Comparison of ENCODE assay signal across 7 cellular contexts in genomic region chr5:14207428-14207827, GRCh38.
DNase-seq lines count a peak whose midpoint lies in the region; ATAC-seq and TF ChIP-seq lines count a peak whose summit lies in the region.
"Not testable (repeated sequence)": the region's sequence is repeated elsewhere in the genome, so short reads cannot be mapped to it uniquely, and the experiment has no call there.

No MANE protein-coding gene starts in this region.

- H3K27me3 Mint-ChIP-seq in MCF 10A (ENCODE audit: insufficient read depth, unreplicated experiment), result not testable (repeated sequence)

- peaks cover 49% of the 10 kb centered on the region for H3K4me1 Mint-ChIP-seq in MCF 10A (ENCODE audit: insufficient read depth, unreplicated experiment)

- peak overlapping the region; percentile 78 for H3K4me2 ChIP-seq in osteoblast (ENCODE audit: insufficient read depth, low read length)

- intact Hi-C loops in Panc1 (cut with micrococcal nuclease; ENCODE audit: unreplicated experiment); MCF 10A (cut with micrococcal nuclease): not testable (repeated sequence)

- H3K4me1 ChIP-seq in Panc1 (ENCODE audit: control insufficient read depth, insufficient read depth, low read length) (peaks cover 100% of the 10 kb centered on the region), osteoblast (ENCODE audit: insufficient read depth, low read length) (peaks cover 91% of the 10 kb centered on the region)

- peak overlapping the region; percentile 89 for H3K27ac Mint-ChIP-seq in MCF 10A (ENCODE audit: low read depth, unreplicated experiment)

- not testable (repeated sequence) for H3K36me3 Mint-ChIP-seq in MCF 10A (ENCODE audit: insufficient read depth, unreplicated experiment)

- CTCF ChIA-PET in Panc1 (lab: Charles Lee), result interaction anchor here (0.6 kb wide), 1 partner anchor 37 kb away, joined by 3 read pairs; no protein-coding TSS in a partner anchor
- CTCF ChIA-PET in MCF 10A (lab: Yijun Ruan, JAX), result interaction anchor here (1.9 kb wide), 1 partner anchor 62 kb away, joined by 6 read pairs; no protein-coding TSS in a partner anchor

- not testable (repeated sequence) for BruUV-seq in Panc1 (replicated peaks; lab: Mats Ljungman, UMichigan); MCF 10A (replicated peaks; lab: Mats Ljungman, UMichigan)

- H3K36me3 ChIP-seq in Panc1 (ENCODE audit: control insufficient read depth, insufficient read depth, low read length); osteoblast (ENCODE audit: insufficient read depth, low read length): not testable (repeated sequence)

- in situ Hi-C loops in Panc1 (cut with HindIII; ENCODE audit: low pct_unique_long_range_greater_than_20kb, low sequenced_read_pairs), result not testable (repeated sequence)

- H3K27me3 ChIP-seq in Panc1 (ENCODE audit: control insufficient read depth, insufficient read depth, low read length); osteoblast (ENCODE audit: insufficient read depth, low read length): not testable (repeated sequence)

- not testable (repeated sequence) for TF ChIP-seq CTCF in Panc1 (IDR thresholded peaks at IDR 0.05); MCF 10A (IDR thresholded peaks at IDR 0.05; ENCODE audit: unreplicated experiment); osteoblast (IDR thresholded peaks at IDR 0.05; ENCODE audit: extremely low read depth, low read depth, low read length)

- H4K20me1 ChIP-seq in osteoblast (ENCODE audit: insufficient read depth, low read length), result peaks cover 33% of the 10 kb centered on the region

- H3K9me3 ChIP-seq in Panc1 (ENCODE audit: control insufficient read depth, insufficient read depth, low read depth, low read length); osteoblast (ENCODE audit: low read depth, low read length): not testable (repeated sequence)

- peaks cover 97% of the 10 kb centered on the region for H3K79me2 ChIP-seq in osteoblast (ENCODE audit: insufficient read depth, low read length)

- H3K9me3 Mint-ChIP-seq in MCF 10A (ENCODE audit: unreplicated experiment), result not testable (repeated sequence)

- H3K27ac ChIP-seq in Panc1 (ENCODE audit: low read length) (peak overlapping the region; percentile 99), osteoblast (ENCODE audit: low read depth, low read length) (peak overlapping the region; percentile 88)

- POLR2A ChIA-PET in Panc1 (lab: Charles Lee), result not testable (repeated sequence)
- POLR2A ChIA-PET in MCF 10A (lab: Yijun Ruan, JAX), result interaction anchor here (0.5 to 2.5 kb wide), 9 partner anchors 17 to 778 kb away, joined by 3 to 13 read pairs (median 4); no protein-coding TSS in a partner anchor

- not testable (repeated sequence) for H2AFZ ChIP-seq in osteoblast (ENCODE audit: low read length)

- H3K4me3 ChIP-seq in Panc1 (ENCODE audit: low read depth in 2 of 2, low read length in 2 of 2); osteoblast (ENCODE audit: insufficient read depth, low read length): not testable (repeated sequence)

- DNase-seq in Panc1 (ENCODE audit: low read depth, low spot score); osteoblast (ENCODE audit: insufficient read length, low spot score, missing footprints): not testable (repeated sequence)
- DNase-seq in MCF 10A (ENCODE audit: unreplicated experiment) (peak; percentile 17), islet precursor cell (peak; percentile 45)

- peak overlapping the region; percentile 55 for H3K4me3 Mint-ChIP-seq in MCF 10A (ENCODE audit: unreplicated experiment)

- ATAC-seq in GM18867 (IDR thresholded peaks at IDR 0.05; ENCODE audit: unreplicated experiment) (peak; percentile 23), GM21786 (IDR thresholded peaks at IDR 0.05; ENCODE audit: unreplicated experiment) (peak; percentile 13), HG03139 (IDR thresholded peaks at IDR 0.05; ENCODE audit: unreplicated experiment) (peak; percentile 29)
- ATAC-seq in Panc1, result not testable (repeated sequence)
